In genomic region chr10:5413012-5413938, GRCh38 we compare ENCODE assay signal across 7 cellular contexts. TPM values are rescaled to one million over a fixed set of nuclear protein-coding genes. Genes with fewer than 3 reads are reported as not detected.
DNase-seq lines count a peak whose midpoint lies in the region; FAIRE-seq and TF ChIP-seq lines count a peak whose summit lies in the region.

No MANE protein-coding gene starts in this region.

- peak overlapping the region; percentile 79; the same call in 1 of the 2 replicates for H3K9ac ChIP-seq in iPS-20b (ENCODE audit: low read depth, low read length)

- no peaks in the 10 kb centered on the region for H3K36me3 ChIP-seq in iPS-20b (ENCODE audit: insufficient read depth, low read depth, low read length)
- H3K36me3 ChIP-seq in stomach = no peaks in the 10 kb centered on the region

- no peaks in the 10 kb centered on the region for H3K9me3 ChIP-seq in iPS-20b (ENCODE audit: insufficient read depth, low read depth, low read length)
- H3K9me3 ChIP-seq in stomach = peaks cover 0 to 3% (median under 1%) of the 10 kb centered on the region in 4 donors

- TF ChIP-seq CTCF in astrocyte of the cerebellum (IDR thresholded peaks at IDR 0.05; ENCODE audit: low read depth, low read length, missing control alignments) = no peak
- no peak for TF ChIP-seq CTCF in stomach (IDR thresholded peaks at IDR 0.05)

- TF ChIP-seq EP300 in stomach (IDR thresholded peaks at IDR 0.05) = no peak

- DNase-seq in ELF-1 (ENCODE audit: low read depth, low spot score) (peak; percentile 27), HTR-8/SVneo (ENCODE audit: insufficient read length, low spot score) (peak; percentile 33), astrocyte of the cerebellum (ENCODE audit: low read depth) (peak; percentile 36), stomach (no peak), foreskin melanocyte (no peak), NCI-H2029 treated with DMSO at 0.1 percent for 48 hours (lab: John Stamatoyannopoulos, UW) (no peak)

- H3K4me3 ChIP-seq in astrocyte of the cerebellum (ENCODE audit: low read depth, low read length) (peak overlapping the region; percentile 73), iPS-20b (ENCODE audit: low read length) (peak overlapping the region; percentile 95), stomach (peak overlapping the region; percentile 76 to 82 (median 78))

- no peaks in the 10 kb centered on the region for H3K27me3 ChIP-seq in iPS-20b (ENCODE audit: insufficient read depth, low read length)
- H3K27me3 ChIP-seq in stomach = no peaks in the 10 kb centered on the region

- FAIRE-seq in HTR-8/SVneo (lab: Jason Lieb, UNC) = no peak

- WGBS in stomach, 5 donors = 8 to 16% (median 13%) methylated on average over 16 to 20 of the region's 20 CpGs

- intact Hi-C loops in stomach (cut with DNase I; ENCODE audit: low total_unique reads) = no loop called here

- H3K4me1 ChIP-seq in iPS-20b (ENCODE audit: insufficient read depth, low read length) (peaks cover 27% of the 10 kb centered on the region), stomach (peaks cover 3 to 25% (median 14%) of the 10 kb centered on the region in 4 donors)

- TF ChIP-seq POLR2A in stomach (IDR thresholded peaks at IDR 0.05) = no peak

- H3K27ac ChIP-seq in iPS-20b (ENCODE audit: low read length) = no peak overlapping the region
- H3K27ac ChIP-seq in stomach = peak overlapping the region; percentile 85 to 91 (median 88)

- in situ Hi-C loops in astrocyte of the cerebellum (cut with HindIII; ENCODE audit: low sequenced_read_pairs) = no loop called here

RNA-seq across cellular contexts. Expression of gene NET1, which starts 0.9 kb away (rescaled TPM):
- total RNA-seq in stomach = 100 to 1,000 TPM in 1 of 5 donors, 10 to 100 TPM in 4; 60.0 to 246 (median 83.4) TPM
- polyA plus RNA-seq in stomach = 100 to 1,000 TPM in 1 of 3 donors, 10 to 100 TPM in 2; 50.2 to 122 (median 89.6) TPM

RNA-seq across cellular contexts. Expression of gene TUBAL3, which starts 8.6 kb away (rescaled TPM):
- total RNA-seq in stomach = 10 to 100 TPM in 1 of 5 donors, 1 to 10 TPM in 1, not detected in 3; 1.7 to 11.3 TPM
- under 1 TPM in 2 of 3 donors, not detected in 1; 0.13 to 0.19 TPM for polyA plus RNA-seq in stomach

RNA-seq across cellular contexts. Expression of gene UCN3, which starts 48.5 kb away (rescaled TPM):
- under 1 TPM in 1 of 5 donors, not detected in 4; 0.37 TPM for total RNA-seq in stomach
- polyA plus RNA-seq in stomach = under 1 TPM in 2 of 3 donors, not detected in 1; 0.13 to 0.25 TPM

Comparison
In these comparisons a context has a peak if more than half of its experiments do, and no peak if none do; other contexts are left out.
1. DNase-seq: peak in ELF-1 (single experiment), HTR-8/SVneo (single experiment) and astrocyte of the cerebellum (single experiment); none in stomach (single experiment), foreskin melanocyte (single experiment) and NCI-H2029 treated with DMSO at 0.1 percent for 48 hours (single experiment).
2. Peak in every context shown above with its lines, with median percentiles within 50 percentile points of each other: H3K4me3 ChIP-seq.